8 cellular contexts compared by ENCODE assay signal in genomic region chr13:72448082-72448481, GRCh38.
"Had no signal": no experiment of that assay in that cellular context is flagged by ENCODE, and none has a peak within 500 bp of the region (broad histone marks: within the 10 kb centered on the region; RNA-seq: fewer than 3 reads in every experiment).

No MANE protein-coding gene starts in this region.

- H3K4me1 ChIP-seq: HAP-1 had no signal

- H3K27ac ChIP-seq: GM23248 had no signal

- H3K4me3 ChIP-seq: GM23248, GM23338, HAP-1 had no signal

- H3K9me3 ChIP-seq: HAP-1 had no signal

- DNase-seq: GM23248, GOT3, H7, H9, HCEC 1CT, HFFc6 had no signal

- H3K36me3 ChIP-seq: HAP-1 had no signal
